Comparison of ENCODE assay signal across 9 cellular contexts in genomic region chr13:41492432-41493267, GRCh38. TPM values are rescaled to one million over a fixed set of nuclear protein-coding genes. Genes with fewer than 3 reads are reported as not detected.
DNase-seq lines count a peak whose midpoint lies in the region; ATAC-seq and TF ChIP-seq lines count a peak whose summit lies in the region.
"Had no signal": no experiment of that assay in that cellular context is flagged by ENCODE, and none has a peak within 500 bp of the region (broad histone marks: within the 10 kb centered on the region; RNA-seq: fewer than 3 reads in every experiment).

No MANE protein-coding gene starts in this region.

- peak overlapping the region; percentile 70 for H3K27ac ChIP-seq in CD8-positive, alpha-beta T cell (ENCODE audit: low read depth, low read length)

- peak; percentile 67 for ATAC-seq in CD8-positive, alpha-beta T cell
- ATAC-seq in GM19467 (IDR thresholded peaks at IDR 0.05; ENCODE audit: unreplicated experiment) = peak; percentile 53

- H3K9me3 Mint-ChIP-seq in CD8-positive, alpha-beta T cell = no peaks in the 10 kb centered on the region
- peaks cover 10% of the 10 kb centered on the region for H3K9me3 Mint-ChIP-seq in dendritic cell treated with granulocyte-macrophage colony-stimulating factor and Interleukin-4, amounts not matched to agents 40 ng/mL and 50 ng/mL, for 4 days

- peak overlapping the region; percentile 99 for H3K27ac Mint-ChIP-seq in CD8-positive, alpha-beta T cell
- H3K27ac Mint-ChIP-seq in dendritic cell treated with granulocyte-macrophage colony-stimulating factor and Interleukin-4, amounts not matched to agents 40 ng/mL and 50 ng/mL, for 4 days = peak overlapping the region; percentile 86

- H3K27me3 Mint-ChIP-seq in CD8-positive, alpha-beta T cell (ENCODE audit: low read depth) = no peaks in the 10 kb centered on the region
- peaks cover 5% of the 10 kb centered on the region for H3K27me3 Mint-ChIP-seq in dendritic cell treated with granulocyte-macrophage colony-stimulating factor and Interleukin-4, amounts not matched to agents 40 ng/mL and 50 ng/mL, for 4 days

- peaks cover 6% of the 10 kb centered on the region for H3K36me3 Mint-ChIP-seq in CD8-positive, alpha-beta T cell
- H3K36me3 Mint-ChIP-seq in dendritic cell treated with granulocyte-macrophage colony-stimulating factor and Interleukin-4, amounts not matched to agents 40 ng/mL and 50 ng/mL, for 4 days (ENCODE audit: low read depth) = peaks cover 7% of the 10 kb centered on the region

- POLR2A ChIA-PET in CD8-positive, alpha-beta T cell (lab: Charles Lee) = interaction anchor here (1.0 to 3.9 kb wide), 10 partner anchors 9 to 474 kb away, joined by 3 to 26 read pairs (median 8); partner anchors contain the start of gene ELF1

- CTCF ChIA-PET in CD8-positive, alpha-beta T cell (lab: Charles Lee) = interaction anchor here (1.0 to 12.3 kb wide), 6 partner anchors 17 to 160 kb away, joined by 4 to 89 read pairs (median 6); partner anchors contain the start of gene RGCC

- no peaks in the 10 kb centered on the region for H3K27me3 ChIP-seq in CD8-positive, alpha-beta T cell (ENCODE audit: insufficient read depth, low read length)
- no peaks in the 10 kb centered on the region for H3K27me3 ChIP-seq in MG63

- H3K9me3 ChIP-seq in CD8-positive, alpha-beta T cell (ENCODE audit: low read length) = no peaks in the 10 kb centered on the region
- no peaks in the 10 kb centered on the region for H3K9me3 ChIP-seq in MG63

- H3K36me3 ChIP-seq in CD8-positive, alpha-beta T cell (ENCODE audit: insufficient read depth, low read length) = no peaks in the 10 kb centered on the region
- H3K36me3 ChIP-seq in MG63 = no peaks in the 10 kb centered on the region

- DNase-seq in CD8-positive, alpha-beta T cell = peak in 4 of 7 experiments; percentile 26 to 67 (median 42)
- peak; percentile 72 for DNase-seq in KBM-7
- no peak for DNase-seq in NCI-H187 treated with DMSO at 0.1 percent for 48 hours (lab: John Stamatoyannopoulos, UW)
- no peak for DNase-seq in stimulated activated CD4-positive, alpha-beta T cell treated with anti-CD3 and anti-CD28 coated beads, Interleukin-4, amount 100 ng/mL, for 1 hour
- no peak for DNase-seq in NCI-H510A (lab: John Stamatoyannopoulos, UW)
- DNase-seq in MG63 = no peak
- DNase-seq: NCI-H226 had no signal

- intact Hi-C loops in CD8-positive, alpha-beta T cell (cut with DNase I, micrococcal nuclease) = loop anchor here (2.0 to 5.0 kb wide), 3 partner anchors 26 to 35 kb away; partner anchors contain the start of gene RGCC (in 1 of the 2)
- intact Hi-C loops in dendritic cell treated with granulocyte-macrophage colony-stimulating factor and Interleukin-4, amounts not matched to agents 40 ng/mL and 50 ng/mL, for 4 days (cut with micrococcal nuclease) = no loop called here

- TF ChIP-seq CTCF in CD8-positive, alpha-beta T cell (IDR thresholded peaks at IDR 0.05) = no peak

- H3K4me1 Mint-ChIP-seq in CD8-positive, alpha-beta T cell (ENCODE audit: low read depth) = peaks cover 84% of the 10 kb centered on the region
- H3K4me1 Mint-ChIP-seq in dendritic cell treated with granulocyte-macrophage colony-stimulating factor and Interleukin-4, amounts not matched to agents 40 ng/mL and 50 ng/mL, for 4 days (ENCODE audit: low read depth) = peaks cover 47% of the 10 kb centered on the region

- H3K4me1 ChIP-seq in CD8-positive, alpha-beta T cell (ENCODE audit: insufficient read depth, low read length) = peaks cover 70% of the 10 kb centered on the region

- peak overlapping the region; percentile 75 for H3K4me3 Mint-ChIP-seq in CD8-positive, alpha-beta T cell
- no peak overlapping the region for H3K4me3 Mint-ChIP-seq in dendritic cell treated with granulocyte-macrophage colony-stimulating factor and Interleukin-4, amounts not matched to agents 40 ng/mL and 50 ng/mL, for 4 days

- in situ Hi-C loops in KBM-7 (cut with MboI; ENCODE audit: low pct_unique_long_range_greater_than_20kb, low sequenced_read_pairs) = no loop called here

- no peak overlapping the region for H3K4me3 ChIP-seq in CD8-positive, alpha-beta T cell (ENCODE audit: low read depth, low read length)
- no peak overlapping the region for H3K4me3 ChIP-seq in MG63

RNA-seq across cellular contexts. Expression of gene RGCC, which starts 35.3 kb away (rescaled TPM):
- total RNA-seq in CD8-positive, alpha-beta T cell = 100 to 1,000 TPM; 578 to 581 TPM
- 1.7 TPM in 1 of 2 replicates, not detected in the other for total RNA-seq in MG63 (2014; rRNA removed; shearing (Covaris generic); ENCODE audit: low replicate concordance)

Comparison
In these comparisons a context has a peak if more than half of its experiments do, and no peak if none do; other contexts are left out.
1. DNase-seq: peak in CD8-positive, alpha-beta T cell (4 of 7) and KBM-7 (single experiment); none in NCI-H187 treated with DMSO at 0.1 percent for 48 hours (single experiment), stimulated activated CD4-positive, alpha-beta T cell treated with anti-CD3 and anti-CD28 coated beads, Interleukin-4, amount 100 ng/mL, for 1 hour (single experiment), NCI-H510A (single experiment) and MG63 (single experiment).
2. RNA of gene RGCC, which starts 35.3 kb away (total RNA-seq): 578 to 581 TPM in CD8-positive, alpha-beta T cell; 1.7 TPM in MG63; every median in the first group is over 100 times any median in the second.